Comparison of ENCODE assay signal across 9 cellular contexts in genomic region chrX:70455366-70456202, GRCh38. TPM values are rescaled to one million over a fixed set of nuclear protein-coding genes. Genes with fewer than 3 reads are reported as not detected.
DNase-seq lines count a peak whose midpoint lies in the region; ATAC-seq and TF ChIP-seq lines count a peak whose summit lies in the region.
"Had no signal": no experiment of that assay in that cellular context is flagged by ENCODE, and none has a peak within 500 bp of the region (broad histone marks: within the 10 kb centered on the region; RNA-seq: fewer than 3 reads in every experiment).

No MANE protein-coding gene starts in this region.

- H3K4me2 ChIP-seq in OCI-LY1 (ENCODE audit: low read length), result peak overlapping the region; percentile 80
- H3K4me2 ChIP-seq in osteoblast (ENCODE audit: insufficient read depth, low read length), result peak overlapping the region; percentile 92

- H3K79me2 ChIP-seq in OCI-LY1 (ENCODE audit: insufficient read depth, low read length) (no peaks in the 10 kb centered on the region), osteoblast (ENCODE audit: insufficient read depth, low read length) (no peaks in the 10 kb centered on the region)

- H4K20me1 ChIP-seq in OCI-LY1 (ENCODE audit: insufficient read depth, low read length) (no peaks in the 10 kb centered on the region), osteoblast (ENCODE audit: insufficient read depth, low read length) (peaks cover 2% of the 10 kb centered on the region)

- H3K9me3 Mint-ChIP-seq in activated CD8-positive, alpha-beta memory T cell treated with anti-CD3 and anti-CD28 coated beads, Interleukin-2, amount 10 ng/mL, durations not matched to agents 7 days and 5 days (ENCODE audit: low read depth), result no peaks in the 10 kb centered on the region
- no peaks in the 10 kb centered on the region for H3K9me3 Mint-ChIP-seq in endothelial cell (ENCODE audit: unreplicated experiment)

- no peaks in the 10 kb centered on the region for H3K9me3 ChIP-seq in OCI-LY1 (ENCODE audit: low read length)
- H3K9me3 ChIP-seq in osteoblast (ENCODE audit: low read depth, low read length), result no peaks in the 10 kb centered on the region

- no peak for TF ChIP-seq CTCF in OCI-LY1 (IDR thresholded peaks at IDR 0.05; ENCODE audit: low read length)
- no peak for TF ChIP-seq CTCF in endothelial cell (IDR thresholded peaks at IDR 0.05; ENCODE audit: unreplicated experiment)
- no peak for TF ChIP-seq CTCF in osteoblast (IDR thresholded peaks at IDR 0.05; ENCODE audit: extremely low read depth, low read depth, low read length)

- H3K4me1 Mint-ChIP-seq in activated CD8-positive, alpha-beta memory T cell treated with anti-CD3 and anti-CD28 coated beads, Interleukin-2, amount 10 ng/mL, durations not matched to agents 7 days and 5 days, result peaks cover 45% of the 10 kb centered on the region
- peaks cover 6% of the 10 kb centered on the region for H3K4me1 Mint-ChIP-seq in endothelial cell (ENCODE audit: unreplicated experiment)

- no peaks in the 10 kb centered on the region for H3K9me2 ChIP-seq in OCI-LY1 (ENCODE audit: low read depth, low read length)

- H3K27me3 Mint-ChIP-seq in activated CD8-positive, alpha-beta memory T cell treated with anti-CD3 and anti-CD28 coated beads, Interleukin-2, amount 10 ng/mL, durations not matched to agents 7 days and 5 days, result no peaks in the 10 kb centered on the region
- peaks cover 4% of the 10 kb centered on the region for H3K27me3 Mint-ChIP-seq in endothelial cell (ENCODE audit: unreplicated experiment)

- H3K4me3 ChIP-seq in OCI-LY1 (ENCODE audit: low read depth, low read length, poor library complexity, severe bottlenecking) (peak overlapping the region; percentile 83), osteoblast (ENCODE audit: insufficient read depth, low read length) (peak overlapping the region; percentile 70)

- H3K36me3 ChIP-seq in OCI-LY1 (ENCODE audit: insufficient read depth, low read length) (no peaks in the 10 kb centered on the region), osteoblast (ENCODE audit: insufficient read depth, low read length) (no peaks in the 10 kb centered on the region)

- peak overlapping the region; percentile 89 for H3K27ac Mint-ChIP-seq in activated CD8-positive, alpha-beta memory T cell treated with anti-CD3 and anti-CD28 coated beads, Interleukin-2, amount 10 ng/mL, durations not matched to agents 7 days and 5 days
- H3K27ac Mint-ChIP-seq in endothelial cell (ENCODE audit: unreplicated experiment), result peak overlapping the region; percentile 42

- H3K27me3 ChIP-seq in OCI-LY1 (ENCODE audit: insufficient read depth, low read length) (no peaks in the 10 kb centered on the region), osteoblast (ENCODE audit: insufficient read depth, low read length) (no peaks in the 10 kb centered on the region)

- no peaks in the 10 kb centered on the region for H3F3A ChIP-seq in OCI-LY1 (ENCODE audit: insufficient read depth, low read length)

- peak overlapping the region; percentile 83 for H3K4me3 Mint-ChIP-seq in activated CD8-positive, alpha-beta memory T cell treated with anti-CD3 and anti-CD28 coated beads, Interleukin-2, amount 10 ng/mL, durations not matched to agents 7 days and 5 days
- H3K4me3 Mint-ChIP-seq in endothelial cell (ENCODE audit: unreplicated experiment), result peak overlapping the region; percentile 87

- no peak for DNase-seq in activated CD8-positive, alpha-beta memory T cell treated with anti-CD3 and anti-CD28 coated beads, Interleukin-2, amount 10 ng/mL, durations not matched to agents 7 days and 5 days
- DNase-seq in activated CD8-positive, alpha-beta memory T cell treated with anti-CD3 and anti-CD28 coated beads, Interleukin-2, amount 50 U/mL, for 48 hours, result no peak
- DNase-seq in endothelial cell (ENCODE audit: low spot score) (no peak), osteoblast (ENCODE audit: insufficient read length, low spot score, missing footprints) (peak; percentile 83), NCI-H226 (no peak)

- H3K36me3 Mint-ChIP-seq in activated CD8-positive, alpha-beta memory T cell treated with anti-CD3 and anti-CD28 coated beads, Interleukin-2, amount 10 ng/mL, durations not matched to agents 7 days and 5 days, result peaks cover 27% of the 10 kb centered on the region
- H3K36me3 Mint-ChIP-seq in endothelial cell (ENCODE audit: low read depth, unreplicated experiment), result no peaks in the 10 kb centered on the region

- ATAC-seq in activated CD8-positive, alpha-beta memory T cell treated with anti-CD3 and anti-CD28 coated beads, Interleukin-2, amount 10 ng/mL, durations not matched to agents 7 days and 5 days, result peak; percentile 1
- ATAC-seq in GM18873 (IDR thresholded peaks at IDR 0.05; ENCODE audit: low FRiP score, unreplicated experiment) (no peak), GM21528 (IDR thresholded peaks at IDR 0.05; ENCODE audit: low FRiP score, unreplicated experiment) (no peak)

- H3K27ac ChIP-seq in OCI-LY1 (ENCODE audit: low read depth, low read length, poor library complexity, severe bottlenecking) (peak overlapping the region; percentile 78), osteoblast (ENCODE audit: low read depth, low read length) (no peak overlapping the region)

- CTCF ChIA-PET in activated CD8-positive, alpha-beta memory T cell treated with anti-CD3 and anti-CD28 coated beads, Interleukin-2, amount 10 ng/mL, durations not matched to agents 7 days and 5 days (lab: Charles Lee), result interaction anchor here (0.6 to 3.8 kb wide), 6 partner anchors 16 to 322 kb away, joined by 3 to 11 read pairs (median 4); partner anchors contain the start of gene IGBP1

- peaks cover 26% of the 10 kb centered on the region for H3K4me1 ChIP-seq in OCI-LY1 (ENCODE audit: insufficient read depth, low read length, severe bottlenecking)
- peaks cover 4% of the 10 kb centered on the region for H3K4me1 ChIP-seq in osteoblast (ENCODE audit: insufficient read depth, low read length)

- peak overlapping the region; percentile 88 for H3K9ac ChIP-seq in OCI-LY1 (ENCODE audit: low read length)

- H2AFZ ChIP-seq in OCI-LY1 (ENCODE audit: low read length) (no peak overlapping the region), osteoblast (ENCODE audit: low read length) (peak overlapping the region; percentile 2)

RNA-seq across cellular contexts. Expression of gene DLG3, which starts 10.9 kb away (rescaled TPM):
- 10 to 100 TPM; 39.6 to 48.8 TPM for total RNA-seq in activated CD8-positive, alpha-beta memory T cell treated with anti-CD3 and anti-CD28 coated beads, Interleukin-2, amount 10 ng/mL, durations not matched to agents 7 days and 5 days
- total RNA-seq in endothelial cell (ENCODE audit: unreplicated experiment) (10.3 TPM), osteoblast (7.7 and 8.0 TPM in 2 replicates)

RNA-seq across cellular contexts. Expression of gene GDPD2, which starts 32.5 kb away (rescaled TPM):
- total RNA-seq in activated CD8-positive, alpha-beta memory T cell treated with anti-CD3 and anti-CD28 coated beads, Interleukin-2, amount 10 ng/mL, durations not matched to agents 7 days and 5 days, result under 1 TPM in 1 of 2 experiments, not detected in 1; 0.26 TPM
- total RNA-seq in endothelial cell (ENCODE audit: unreplicated experiment) (0.13 TPM), osteoblast (not detected in 2 replicates)
- total RNA-seq: dermis microvascular lymphatic vessel endothelial cell had no signal
